ENCODE assay signal across 1 cellular context in genomic region chr19:39969266-39969665, GRCh38.
TF ChIP-seq lines count a peak whose summit lies in the region.

No MANE protein-coding gene starts in this region.

TF ChIP-seq in HEK293, 187 proteins besides CTCF, POLR2A, EP300 and RAD21 (continued from another document):
- TF ChIP-seq PRDM4 (tag by site-specific recombination; IDR thresholded peaks at IDR 0.05) (no peak), ZNF138 (tag by site-specific recombination; IDR thresholded peaks at IDR 0.05; ENCODE audit: borderline replicate concordance) (no peak), ZNF501 (tag by site-specific recombination; IDR thresholded peaks at IDR 0.05) (no peak), KLF8 (tag by site-specific recombination; IDR thresholded peaks at IDR 0.05) (no peak), KLF1 (tag by site-specific recombination; IDR thresholded peaks at IDR 0.05) (peak; percentile 47; the same call in 1 of the 2 replicates), ZNF549 (tag by site-specific recombination; IDR thresholded peaks at IDR 0.05) (no peak), ZNF19 (tag by site-specific recombination; IDR thresholded peaks at IDR 0.05; ENCODE audit: low read depth) (no peak), ZBTB17 (tag by site-specific recombination; IDR thresholded peaks at IDR 0.05) (peak; percentile 46), ZNF664 (tag by site-specific recombination; IDR thresholded peaks at IDR 0.05) (0 out of 2 replicates have a peak, but pooled peaks have one; percentile 9), ZBTB1 (tag by site-specific recombination; IDR thresholded peaks at IDR 0.05) (no peak), RBAK (tag by site-specific recombination; IDR thresholded peaks at IDR 0.05) (no peak), ZFHX2 (tag by site-specific recombination; conservative IDR thresholded peaks at IDR 0.05) (no peak), ZNF121 (tag by site-specific recombination; IDR thresholded peaks at IDR 0.05) (no peak), ZNF626 (tag by site-specific recombination; IDR thresholded peaks at IDR 0.05) (no peak), ZBTB20 (tag by site-specific recombination; IDR thresholded peaks at IDR 0.05) (0 out of 2 replicates have a peak, but pooled peaks have one; percentile 15), ZNF112 (tag by site-specific recombination; IDR thresholded peaks at IDR 0.05) (no peak), ZNF623 (tag by site-specific recombination; IDR thresholded peaks at IDR 0.05) (no peak)
- TF ChIP-seq, protein P1, sequence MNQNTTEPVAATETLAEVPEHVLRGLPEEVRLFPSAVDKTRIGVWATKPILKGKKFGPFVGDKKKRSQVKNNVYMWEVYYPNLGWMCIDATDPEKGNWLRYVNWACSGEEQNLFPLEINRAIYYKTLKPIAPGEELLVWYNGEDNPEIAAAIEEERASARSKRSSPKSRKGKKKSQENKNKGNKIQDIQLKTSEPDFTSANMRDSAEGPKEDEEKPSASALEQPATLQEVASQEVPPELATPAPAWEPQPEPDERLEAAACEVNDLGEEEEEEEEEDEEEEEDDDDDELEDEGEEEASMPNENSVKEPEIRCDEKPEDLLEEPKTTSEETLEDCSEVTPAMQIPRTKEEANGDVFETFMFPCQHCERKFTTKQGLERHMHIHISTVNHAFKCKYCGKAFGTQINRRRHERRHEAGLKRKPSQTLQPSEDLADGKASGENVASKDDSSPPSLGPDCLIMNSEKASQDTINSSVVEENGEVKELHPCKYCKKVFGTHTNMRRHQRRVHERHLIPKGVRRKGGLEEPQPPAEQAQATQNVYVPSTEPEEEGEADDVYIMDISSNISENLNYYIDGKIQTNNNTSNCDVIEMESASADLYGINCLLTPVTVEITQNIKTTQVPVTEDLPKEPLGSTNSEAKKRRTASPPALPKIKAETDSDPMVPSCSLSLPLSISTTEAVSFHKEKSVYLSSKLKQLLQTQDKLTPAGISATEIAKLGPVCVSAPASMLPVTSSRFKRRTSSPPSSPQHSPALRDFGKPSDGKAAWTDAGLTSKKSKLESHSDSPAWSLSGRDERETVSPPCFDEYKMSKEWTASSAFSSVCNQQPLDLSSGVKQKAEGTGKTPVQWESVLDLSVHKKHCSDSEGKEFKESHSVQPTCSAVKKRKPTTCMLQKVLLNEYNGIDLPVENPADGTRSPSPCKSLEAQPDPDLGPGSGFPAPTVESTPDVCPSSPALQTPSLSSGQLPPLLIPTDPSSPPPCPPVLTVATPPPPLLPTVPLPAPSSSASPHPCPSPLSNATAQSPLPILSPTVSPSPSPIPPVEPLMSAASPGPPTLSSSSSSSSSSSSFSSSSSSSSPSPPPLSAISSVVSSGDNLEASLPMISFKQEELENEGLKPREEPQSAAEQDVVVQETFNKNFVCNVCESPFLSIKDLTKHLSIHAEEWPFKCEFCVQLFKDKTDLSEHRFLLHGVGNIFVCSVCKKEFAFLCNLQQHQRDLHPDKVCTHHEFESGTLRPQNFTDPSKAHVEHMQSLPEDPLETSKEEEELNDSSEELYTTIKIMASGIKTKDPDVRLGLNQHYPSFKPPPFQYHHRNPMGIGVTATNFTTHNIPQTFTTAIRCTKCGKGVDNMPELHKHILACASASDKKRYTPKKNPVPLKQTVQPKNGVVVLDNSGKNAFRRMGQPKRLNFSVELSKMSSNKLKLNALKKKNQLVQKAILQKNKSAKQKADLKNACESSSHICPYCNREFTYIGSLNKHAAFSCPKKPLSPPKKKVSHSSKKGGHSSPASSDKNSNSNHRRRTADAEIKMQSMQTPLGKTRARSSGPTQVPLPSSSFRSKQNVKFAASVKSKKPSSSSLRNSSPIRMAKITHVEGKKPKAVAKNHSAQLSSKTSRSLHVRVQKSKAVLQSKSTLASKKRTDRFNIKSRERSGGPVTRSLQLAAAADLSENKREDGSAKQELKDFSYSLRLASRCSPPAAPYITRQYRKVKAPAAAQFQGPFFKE (tag by site-specific recombination; IDR thresholded peaks at IDR 0.05; ENCODE audit: borderline replicate concordance), result no peak
